Comparison of ENCODE assay signal across 25 cellular contexts in genomic region chr20:24972341-24972740, GRCh38. TPM values are rescaled to one million over a fixed set of nuclear protein-coding genes. Genes with fewer than 3 reads are reported as not detected.
DNase-seq lines count a peak whose midpoint lies in the region; ATAC-seq, FAIRE-seq and TF ChIP-seq lines count a peak whose summit lies in the region.
"Had no signal": no experiment of that assay in that cellular context is flagged by ENCODE, and none has a peak within 500 bp of the region (broad histone marks: within the 10 kb centered on the region; RNA-seq: fewer than 3 reads in every experiment).

No MANE protein-coding gene starts in this region.

- peaks cover 34 to 41% of the 10 kb centered on the region in 2 experiments for H3K4me1 ChIP-seq in neutrophil (ENCODE audit: control insufficient read depth in 1 of 2, insufficient read depth in 1 of 2, low read depth in 1 of 2, low read length in 1 of 2)
- H3K4me1 ChIP-seq: Caco-2, SJSA1 had no signal

- H3K27me3 ChIP-seq in bronchial epithelial cell (ENCODE audit: control insufficient read depth, insufficient read depth, low read length): no peaks in the 10 kb centered on the region
- H3K27me3 ChIP-seq in neutrophil: no peaks in the 10 kb centered on the region
- no peaks in the 10 kb centered on the region for H3K27me3 ChIP-seq in H7 (ENCODE audit: control insufficient read depth, insufficient read depth, low read length)
- H3K27me3 ChIP-seq: MG63, SJSA1 had no signal

- H3K27me3 Mint-ChIP-seq in activated T-cell treated with anti-CD3 and anti-CD28 coated beads, Interleukin-2, amount 50 U/mL, for 24 hours: no peaks in the 10 kb centered on the region
- no peaks in the 10 kb centered on the region for H3K27me3 Mint-ChIP-seq in activated T-cell treated with anti-CD3 and anti-CD28 coated beads, Interleukin-2, amount 50 U/mL, for 4 hours (ENCODE audit: low read depth)

- H3K36me3 Mint-ChIP-seq in activated T-cell treated with anti-CD3 and anti-CD28 coated beads, Interleukin-2, amount 50 U/mL, for 24 hours (ENCODE audit: low read depth): peaks cover 96% of the 10 kb centered on the region
- peaks cover 73% of the 10 kb centered on the region for H3K36me3 Mint-ChIP-seq in activated T-cell treated with anti-CD3 and anti-CD28 coated beads, Interleukin-2, amount 50 U/mL, for 4 hours (ENCODE audit: insufficient read depth)

- H3K9me3 Mint-ChIP-seq in activated T-cell treated with anti-CD3 and anti-CD28 coated beads, Interleukin-2, amount 50 U/mL, for 24 hours: peaks cover 3% of the 10 kb centered on the region
- H3K9me3 Mint-ChIP-seq in activated T-cell treated with anti-CD3 and anti-CD28 coated beads, Interleukin-2, amount 50 U/mL, for 4 hours: peaks cover 16% of the 10 kb centered on the region

- peak; percentile 17 for DNase-seq in activated T-cell treated with anti-CD3 and anti-CD28 coated beads, Interleukin-2, amount 50 U/mL, for 24 hours
- no peak for DNase-seq in activated T-cell treated with anti-CD3 and anti-CD28 coated beads, Interleukin-2, amount 50 U/mL, for 4 hours
- DNase-seq in bronchial epithelial cell (ENCODE audit: low read depth) (no peak), GM03348 (ENCODE audit: low spot score) (no peak), H7 (no peak)
- DNase-seq: C1 segment of cervical spinal cord, Caco-2, HCEC 1CT, KBM-7, MG63, NCI-H1105 treated with DMSO at 0.1 percent for 48 hours, NCI-H146, NCI-H2029, NCI-H446 treated with DMSO at 0.1 percent for 48 hours, NCI-H526, PC-9 had no signal

- peak; percentile 80 for FAIRE-seq in bronchial epithelial cell (lab: Jason Lieb, UNC)
- FAIRE-seq: A204.1, G401.6, GM12878 had no signal

- peaks cover 4% of the 10 kb centered on the region for H3K4me1 Mint-ChIP-seq in activated T-cell treated with anti-CD3 and anti-CD28 coated beads, Interleukin-2, amount 50 U/mL, for 24 hours (ENCODE audit: low read depth)
- H3K4me1 Mint-ChIP-seq in activated T-cell treated with anti-CD3 and anti-CD28 coated beads, Interleukin-2, amount 50 U/mL, for 4 hours (ENCODE audit: low read depth): peaks cover 9% of the 10 kb centered on the region
- H3K4me1 Mint-ChIP-seq: GM23338 had no signal

- no peak overlapping the region for H3K27ac Mint-ChIP-seq in activated T-cell treated with anti-CD3 and anti-CD28 coated beads, Interleukin-2, amount 50 U/mL, for 24 hours
- H3K27ac Mint-ChIP-seq: CD8-positive, alpha-beta T cell; GM23338 had no signal

- H3K4me3 Mint-ChIP-seq in activated T-cell treated with anti-CD3 and anti-CD28 coated beads, Interleukin-2, amount 50 U/mL, for 24 hours: no peak overlapping the region
- no peak overlapping the region for H3K4me3 Mint-ChIP-seq in activated T-cell treated with anti-CD3 and anti-CD28 coated beads, Interleukin-2, amount 50 U/mL, for 4 hours
- H3K4me3 Mint-ChIP-seq: CD8-positive, alpha-beta T cell; GM23338 had no signal

- TF ChIP-seq CTCF in bronchial epithelial cell (IDR thresholded peaks at IDR 0.05; ENCODE audit: insufficient read depth, low read length, severe bottlenecking) (no peak), neutrophil (IDR thresholded peaks at IDR 0.05) (no peak)

- H3K4me3 ChIP-seq in bronchial epithelial cell (ENCODE audit: low read depth, low read length): no peak overlapping the region
- H3K4me3 ChIP-seq in neutrophil (ENCODE audit: low read depth in 1 of 2, low read length in 1 of 2): no peak overlapping the region
- no peak overlapping the region for H3K4me3 ChIP-seq in H7 (ENCODE audit: insufficient read depth, low read depth, low read length)
- H3K4me3 ChIP-seq: GM12878, GM23338, MG63, PC-9, SJSA1 had no signal

- peaks cover 30% of the 10 kb centered on the region for H3K36me3 ChIP-seq in bronchial epithelial cell (ENCODE audit: control insufficient read depth, insufficient read depth, low read length)
- peaks cover 80% of the 10 kb centered on the region for H3K36me3 ChIP-seq in neutrophil
- peaks cover 22% of the 10 kb centered on the region for H3K36me3 ChIP-seq in H7 (replicated peaks; ENCODE audit: control insufficient read depth, insufficient read depth, low read length)
- H3K36me3 ChIP-seq: MG63 had no signal

- ATAC-seq in activated T-cell treated with anti-CD3 and anti-CD28 coated beads, Interleukin-2, amount 50 U/mL, for 4 hours: no peak
- ATAC-seq in GM19351 (IDR thresholded peaks at IDR 0.05; ENCODE audit: unreplicated experiment): no peak
- ATAC-seq: CD8-positive, alpha-beta T cell; GM12878; GM23338; Right ventricle myocardium inferior had no signal

- no peaks in the 10 kb centered on the region for H3K9me3 ChIP-seq in neutrophil
- H3K9me3 ChIP-seq: MG63, SJSA1 had no signal

- H3K27ac ChIP-seq in neutrophil: peak overlapping the region; percentile 13
- H3K27ac ChIP-seq: PC-9, SJSA1 had no signal

RNA-seq across cellular contexts. Expression of gene APMAP, which starts 20.2 kb away (rescaled TPM):
- total RNA-seq in activated T-cell treated with anti-CD3 and anti-CD28 coated beads, Interleukin-2, amount 50 U/mL, for 4 hours: 10 to 100 TPM; 58.8 to 61.9 (median 61.4) TPM
- total RNA-seq in bronchial epithelial cell: 207 and 221 TPM in 2 replicates
- total RNA-seq in H7 (2014; rRNA removed; shearing (Covaris generic)): 63.5 and 69.0 TPM in 2 replicates

RNA-seq across cellular contexts. Expression of gene CST7, which starts 23.3 kb away (rescaled TPM):
- 10 to 100 TPM; 21.3 to 49.7 (median 46.9) TPM for total RNA-seq in activated T-cell treated with anti-CD3 and anti-CD28 coated beads, Interleukin-2, amount 50 U/mL, for 4 hours
- not detected in 2 replicates for total RNA-seq in bronchial epithelial cell
- not detected in 2 replicates for total RNA-seq in H7 (2014; rRNA removed; shearing (Covaris generic))
- total RNA-seq: Caco-2, GM12878, GM23338, PC-9, SJSA1 had no signal

Comparison
In these comparisons a context has a peak if more than half of its experiments do, and no peak if none do; other contexts are left out.
1. RNA of gene CST7, which starts 23.3 kb away (total RNA-seq): 21.3 to 49.7 TPM in activated T-cell treated with anti-CD3 and anti-CD28 coated beads, Interleukin-2, amount 50 U/mL, for 4 hours; not detected in bronchial epithelial cell and not detected in H7; every median in the first group is over 10 times any median in the second.